Comparison of ENCODE assay signal across 1 cellular context in genomic region chr6:48826884-48827701, GRCh38.
TF ChIP-seq lines count a peak whose summit lies in the region.

No MANE protein-coding gene starts in this region.

TF ChIP-seq in HEK293, 187 proteins besides CTCF, POLR2A, EP300 and RAD21 (continued from another document):
- TF ChIP-seq KLF10 (tag by site-specific recombination; IDR thresholded peaks at IDR 0.05): no peak
- TF ChIP-seq, protein P1, sequence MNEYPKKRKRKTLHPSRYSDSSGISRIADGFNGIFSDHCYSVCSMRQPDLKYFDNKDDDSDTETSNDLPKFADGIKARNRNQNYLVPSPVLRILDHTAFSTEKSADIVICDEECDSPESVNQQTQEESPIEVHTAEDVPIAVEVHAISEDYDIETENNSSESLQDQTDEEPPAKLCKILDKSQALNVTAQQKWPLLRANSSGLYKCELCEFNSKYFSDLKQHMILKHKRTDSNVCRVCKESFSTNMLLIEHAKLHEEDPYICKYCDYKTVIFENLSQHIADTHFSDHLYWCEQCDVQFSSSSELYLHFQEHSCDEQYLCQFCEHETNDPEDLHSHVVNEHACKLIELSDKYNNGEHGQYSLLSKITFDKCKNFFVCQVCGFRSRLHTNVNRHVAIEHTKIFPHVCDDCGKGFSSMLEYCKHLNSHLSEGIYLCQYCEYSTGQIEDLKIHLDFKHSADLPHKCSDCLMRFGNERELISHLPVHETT (tag by site-specific recombination; IDR thresholded peaks at IDR 0.05): no peak
- no peak for TF ChIP-seq ZNF488 (tag by site-specific recombination; IDR thresholded peaks at IDR 0.05)
- TF ChIP-seq, protein P2, sequence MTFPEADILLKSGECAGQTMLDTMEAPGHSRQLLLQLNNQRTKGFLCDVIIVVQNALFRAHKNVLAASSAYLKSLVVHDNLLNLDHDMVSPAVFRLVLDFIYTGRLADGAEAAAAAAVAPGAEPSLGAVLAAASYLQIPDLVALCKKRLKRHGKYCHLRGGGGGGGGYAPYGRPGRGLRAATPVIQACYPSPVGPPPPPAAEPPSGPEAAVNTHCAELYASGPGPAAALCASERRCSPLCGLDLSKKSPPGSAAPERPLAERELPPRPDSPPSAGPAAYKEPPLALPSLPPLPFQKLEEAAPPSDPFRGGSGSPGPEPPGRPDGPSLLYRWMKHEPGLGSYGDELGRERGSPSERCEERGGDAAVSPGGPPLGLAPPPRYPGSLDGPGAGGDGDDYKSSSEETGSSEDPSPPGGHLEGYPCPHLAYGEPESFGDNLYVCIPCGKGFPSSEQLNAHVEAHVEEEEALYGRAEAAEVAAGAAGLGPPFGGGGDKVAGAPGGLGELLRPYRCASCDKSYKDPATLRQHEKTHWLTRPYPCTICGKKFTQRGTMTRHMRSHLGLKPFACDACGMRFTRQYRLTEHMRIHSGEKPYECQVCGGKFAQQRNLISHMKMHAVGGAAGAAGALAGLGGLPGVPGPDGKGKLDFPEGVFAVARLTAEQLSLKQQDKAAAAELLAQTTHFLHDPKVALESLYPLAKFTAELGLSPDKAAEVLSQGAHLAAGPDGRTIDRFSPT (tag by site-specific recombination; IDR thresholded peaks at IDR 0.05): no peak
- TF ChIP-seq, protein P3, sequence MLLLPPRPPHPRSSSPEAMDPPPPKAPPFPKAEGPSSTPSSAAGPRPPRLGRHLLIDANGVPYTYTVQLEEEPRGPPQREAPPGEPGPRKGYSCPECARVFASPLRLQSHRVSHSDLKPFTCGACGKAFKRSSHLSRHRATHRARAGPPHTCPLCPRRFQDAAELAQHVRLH (tag by site-specific recombination; IDR thresholded peaks at IDR 0.05): no peak
- TF ChIP-seq KLF1 (tag by site-specific recombination; IDR thresholded peaks at IDR 0.05): 0 out of 2 replicates have a peak, but pooled peaks have one; percentile 12
- no peak for TF ChIP-seq ZNF791 (tag by site-specific recombination; IDR thresholded peaks at IDR 0.05)
- no peak for TF ChIP-seq ZNF274 (IDR thresholded peaks at IDR 0.05; ENCODE audit: low read length)
- TF ChIP-seq ZNF274 (tag by site-specific recombination; IDR thresholded peaks at IDR 0.05; ENCODE audit: borderline replicate concordance): no peak
- TF ChIP-seq GLIS1 (tag by site-specific recombination; IDR thresholded peaks at IDR 0.05): no peak
- no peak for TF ChIP-seq INSM2 (tag by site-specific recombination; IDR thresholded peaks at IDR 0.05)
- no peak for TF ChIP-seq REPIN1 (tag by site-specific recombination; IDR thresholded peaks at IDR 0.05; ENCODE audit: low read depth)
- TF ChIP-seq ZBTB17 (tag by site-specific recombination; IDR thresholded peaks at IDR 0.05): no peak
